ENCODE assay signal across 8 cellular contexts in genomic region chr15:101277943-101278564, GRCh38. TPM values are rescaled to one million over a fixed set of nuclear protein-coding genes. Genes with fewer than 3 reads are reported as not detected.
DNase-seq lines count a peak whose midpoint lies in the region; ATAC-seq and TF ChIP-seq lines count a peak whose summit lies in the region.

No MANE protein-coding gene starts in this region.

- H3K4me1 Mint-ChIP-seq in CD8-positive, alpha-beta memory T cell, result peaks cover 26 to 37% (median 31%) of the 10 kb centered on the region in 3 donors

- no peak for DNase-seq in CD8-positive, alpha-beta memory T cell
- peak; percentile 13 for DNase-seq in NCI-H69 (lab: John Stamatoyannopoulos, UW)
- DNase-seq in effector memory CD4-positive, alpha-beta T cell, result no peak
- no peak for DNase-seq in GM10266 (ENCODE audit: extremely low spot score)
- DNase-seq in NCI-H2107 treated with DMSO at 0.1 percent for 48 hours (lab: John Stamatoyannopoulos, UW; ENCODE audit: unreplicated experiment), result no peak
- no peak for DNase-seq in COLO668 (lab: John Stamatoyannopoulos, UW; ENCODE audit: unreplicated experiment)

- no peaks in the 10 kb centered on the region for H3K27me3 ChIP-seq in CD8-positive, alpha-beta memory T cell (ENCODE audit: insufficient read depth, low read length, poor library complexity, severe bottlenecking)
- no peaks in the 10 kb centered on the region for H3K27me3 ChIP-seq in effector memory CD4-positive, alpha-beta T cell (replicated peaks; ENCODE audit: control insufficient read depth, insufficient read depth, low read length, poor library complexity, severe bottlenecking)
- H3K27me3 ChIP-seq in neuron (ENCODE audit: insufficient read depth, low read length), result no peaks in the 10 kb centered on the region

- peak overlapping the region; percentile 48 for H3K4me3 ChIP-seq in CD8-positive, alpha-beta memory T cell (ENCODE audit: low read length)
- H3K4me3 ChIP-seq in effector memory CD4-positive, alpha-beta T cell (ENCODE audit: insufficient read depth, low read depth, low read length, poor library complexity, severe bottlenecking), result peak overlapping the region; percentile 93
- peak overlapping the region; percentile 92 for H3K4me3 ChIP-seq in neuron (ENCODE audit: low read length)

- H3K27me3 Mint-ChIP-seq in CD8-positive, alpha-beta memory T cell, result no peaks in the 10 kb centered on the region

- H3K9me3 ChIP-seq in CD8-positive, alpha-beta memory T cell (ENCODE audit: low read length), result no peaks in the 10 kb centered on the region
- no peaks in the 10 kb centered on the region for H3K9me3 ChIP-seq in effector memory CD4-positive, alpha-beta T cell (ENCODE audit: control insufficient read depth, low read length)
- H3K9me3 ChIP-seq in neuron (ENCODE audit: low read length), result no peaks in the 10 kb centered on the region

- no peak for TF ChIP-seq CTCF in GM10266 (IDR thresholded peaks at IDR 0.05; ENCODE audit: control insufficient read depth, insufficient read depth, low read depth, missing control alignments)

- peak overlapping the region; percentile 89 to 100 (median 96) for H3K4me3 Mint-ChIP-seq in CD8-positive, alpha-beta memory T cell

- peaks cover 18% of the 10 kb centered on the region for H3K4me1 ChIP-seq in CD8-positive, alpha-beta memory T cell (ENCODE audit: insufficient read depth, low read length)
- peaks cover 14% of the 10 kb centered on the region for H3K4me1 ChIP-seq in effector memory CD4-positive, alpha-beta T cell (ENCODE audit: control insufficient read depth, insufficient read depth, low read length, poor library complexity, severe bottlenecking)
- H3K4me1 ChIP-seq in neuron (ENCODE audit: insufficient read depth, low read length), result peaks cover 15% of the 10 kb centered on the region

- H3K27ac Mint-ChIP-seq in CD8-positive, alpha-beta memory T cell, result peak overlapping the region; percentile 4 to 94 (median 92)

- no peak for ATAC-seq in GM19324 (IDR thresholded peaks at IDR 0.05; ENCODE audit: low FRiP score, unreplicated experiment)

- POLR2A ChIA-PET in CD8-positive, alpha-beta memory T cell (lab: Charles Lee), result interaction anchor here (0.9 kb wide), 1 partner anchor 17 kb away, joined by 3 read pairs; the partner anchor contains the start of gene SNRPA1

- CTCF ChIA-PET in CD8-positive, alpha-beta memory T cell (lab: Charles Lee), result interaction anchor here (1.0 to 1.6 kb wide), 2 partner anchors 11 to 17 kb away, joined by 3 to 4 read pairs; partner anchors contain the start of gene SNRPA1

- H3K27ac ChIP-seq in CD8-positive, alpha-beta memory T cell (ENCODE audit: low read depth, low read length), result peak overlapping the region; percentile 33
- H3K27ac ChIP-seq in effector memory CD4-positive, alpha-beta T cell (ENCODE audit: insufficient read depth, low read length, poor library complexity, severe bottlenecking), result peak overlapping the region; percentile 75

- H3K9me3 Mint-ChIP-seq in CD8-positive, alpha-beta memory T cell, result no peaks in the 10 kb centered on the region

- peaks cover 8 to 65% (median 27%) of the 10 kb centered on the region in 3 donors for H3K36me3 Mint-ChIP-seq in CD8-positive, alpha-beta memory T cell

- H2AFZ ChIP-seq in neuron (ENCODE audit: low read depth, low read length), result peak overlapping the region; percentile 90

- peaks cover 43% of the 10 kb centered on the region for H3K36me3 ChIP-seq in CD8-positive, alpha-beta memory T cell (ENCODE audit: insufficient read depth, low read length)
- peaks cover 47% of the 10 kb centered on the region for H3K36me3 ChIP-seq in effector memory CD4-positive, alpha-beta T cell (ENCODE audit: control insufficient read depth, insufficient read depth, low read length)
- peaks cover 48% of the 10 kb centered on the region for H3K36me3 ChIP-seq in neuron (ENCODE audit: insufficient read depth, low read length)

RNA-seq across cellular contexts. Expression of gene SELENOS, which starts 0.8 kb away (rescaled TPM):
- 10 to 100 TPM; 46.7 to 47.8 TPM for total RNA-seq in CD8-positive, alpha-beta memory T cell
- polyA plus RNA-seq in CD8-positive, alpha-beta memory T cell, result 81.2 TPM

RNA-seq across cellular contexts. Expression of gene SNRPA1, which starts 17.0 kb away (rescaled TPM):
- 100 to 1,000 TPM; 213 to 225 TPM for total RNA-seq in CD8-positive, alpha-beta memory T cell
- polyA plus RNA-seq in CD8-positive, alpha-beta memory T cell, result 74.4 TPM

RNA-seq across cellular contexts. Expression of gene CHSY1, which starts 26.2 kb away (rescaled TPM):
- 10 to 100 TPM; 49.4 to 49.7 TPM for total RNA-seq in CD8-positive, alpha-beta memory T cell
- polyA plus RNA-seq in CD8-positive, alpha-beta memory T cell, result 3.6 TPM
